In the genomic region with DNA sequence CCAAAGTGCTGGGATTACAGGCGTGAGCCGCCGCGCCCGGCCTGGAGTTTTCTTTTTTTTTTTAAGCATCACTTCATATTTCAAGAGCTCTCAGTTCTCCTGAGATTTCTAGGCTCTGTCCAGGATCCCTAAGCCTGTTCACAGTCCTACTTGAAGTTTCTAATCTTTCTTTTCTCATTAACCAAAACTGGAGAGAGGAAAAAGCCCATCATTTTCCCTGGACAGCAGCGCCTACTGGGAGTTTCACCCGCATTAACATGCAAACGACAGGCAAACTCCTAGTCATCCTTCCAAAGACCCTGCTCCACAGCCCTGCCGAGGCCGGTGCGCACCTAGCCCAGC, we compare ENCODE assay signal across 11 cellular contexts. TPM values are rescaled to one million over a fixed set of nuclear protein-coding genes. Genes with fewer than 3 reads are reported as not detected.
DNase-seq lines count a peak whose midpoint lies in the region; ATAC-seq and TF ChIP-seq lines count a peak whose summit lies in the region.
"Not testable (repeated sequence)": the region's sequence is repeated elsewhere in the genome, so short reads cannot be mapped to it uniquely, and the experiment has no call there.
"Had no signal": no experiment of that assay in that cellular context is flagged by ENCODE, and none has a peak within 500 bp of the region (broad histone marks: within the 10 kb centered on the region; RNA-seq: fewer than 3 reads in every experiment).

No MANE protein-coding gene starts in this region.

- peaks cover 28% of the 10 kb centered on the region for H3K36me3 Mint-ChIP-seq in activated T-cell treated with anti-CD3 and anti-CD28 coated beads, Interleukin-2, amount 50 U/mL, for 24 hours (ENCODE audit: low read depth)

- H3K9ac ChIP-seq in OCI-LY1 (ENCODE audit: low read length) (peak overlapping the region; percentile 97), mucosa of stomach (ENCODE audit: low read length) (peak overlapping the region; percentile 87), skeletal muscle satellite cell (ENCODE audit: low read depth, low read length) (peak overlapping the region; percentile 90)

- not testable (repeated sequence) for H3F3A ChIP-seq in OCI-LY1 (ENCODE audit: insufficient read depth, low read length)

- DNase-seq in GM12864 (ENCODE audit: low read depth); activated T-cell treated with anti-CD3 and anti-CD28 coated beads, Interleukin-2, amount 50 U/mL, for 24 hours; heart right ventricle: not testable (repeated sequence)
- DNase-seq in choroid plexus epithelial cell (ENCODE audit: low read depth) = peak; percentile 25

- H3K9me3 ChIP-seq in OCI-LY1 (ENCODE audit: low read length); heart right ventricle; mucosa of stomach (ENCODE audit: control insufficient read depth, low read length); skeletal muscle satellite cell (replicated peaks; ENCODE audit: low read length): not testable (repeated sequence)

- H3K4me3 Mint-ChIP-seq in activated T-cell treated with anti-CD3 and anti-CD28 coated beads, Interleukin-2, amount 50 U/mL, for 24 hours = peak overlapping the region; percentile 74

- peaks cover 22% of the 10 kb centered on the region for H3K4me1 Mint-ChIP-seq in activated T-cell treated with anti-CD3 and anti-CD28 coated beads, Interleukin-2, amount 50 U/mL, for 24 hours (ENCODE audit: low read depth)

- H3K79me2 ChIP-seq in OCI-LY1 (ENCODE audit: insufficient read depth, low read length) = peaks cover 12% of the 10 kb centered on the region

- not testable (repeated sequence) for H3K27me3 ChIP-seq in OCI-LY1 (ENCODE audit: insufficient read depth, low read length); heart right ventricle; mucosa of stomach (ENCODE audit: control insufficient read depth, insufficient read depth, low read length); skeletal muscle satellite cell (ENCODE audit: control insufficient read depth, insufficient read depth, low read length)

- H3K36me3 ChIP-seq in OCI-LY1 (ENCODE audit: insufficient read depth, low read length) (peaks cover 18% of the 10 kb centered on the region; the same call in 1 of the 2 replicates), heart right ventricle (peaks cover 0 to 23% (median 0%) of the 10 kb centered on the region in 9 donors)
- not testable (repeated sequence) for H3K36me3 ChIP-seq in mucosa of stomach (ENCODE audit: control insufficient read depth, insufficient read depth, low read length); skeletal muscle satellite cell (ENCODE audit: insufficient read depth, low read length)

- ATAC-seq in heart right ventricle = peak in 1 of 8 donors; percentile 2

- H2AFZ ChIP-seq in OCI-LY1 (ENCODE audit: low read length) = not testable (repeated sequence)

- not testable (repeated sequence) for H4K20me1 ChIP-seq in OCI-LY1 (ENCODE audit: insufficient read depth, low read length)

- H3K9me3 Mint-ChIP-seq in activated T-cell treated with anti-CD3 and anti-CD28 coated beads, Interleukin-2, amount 50 U/mL, for 24 hours = not testable (repeated sequence)

- 6 to 16% methylated on average over 11 of the region's 11 CpGs for WGBS in heart right ventricle, 2 donors

- peak overlapping the region; percentile 78 for H3K4me2 ChIP-seq in OCI-LY1 (ENCODE audit: low read length)
- H3K4me2 ChIP-seq in skeletal muscle satellite cell (ENCODE audit: low read length) = peak overlapping the region; percentile 98

- peak overlapping the region; percentile 84 for H3K27ac Mint-ChIP-seq in activated T-cell treated with anti-CD3 and anti-CD28 coated beads, Interleukin-2, amount 50 U/mL, for 24 hours

- H3K27ac ChIP-seq in OCI-LY1 (ENCODE audit: low read depth, low read length, poor library complexity, severe bottlenecking) (peak overlapping the region; percentile 61), heart right ventricle (peak overlapping the region; percentile 84 to 97 (median 93))

- H3K4me1 ChIP-seq in OCI-LY1 (ENCODE audit: insufficient read depth, low read length, severe bottlenecking) (peaks cover 17% of the 10 kb centered on the region), heart right ventricle (peaks cover 2 to 40% (median 28%) of the 10 kb centered on the region in 9 donors)
- H3K4me1 ChIP-seq in mucosa of stomach (ENCODE audit: control insufficient read depth, insufficient read depth, low read length); skeletal muscle satellite cell (ENCODE audit: control insufficient read depth, insufficient read depth, low read length): not testable (repeated sequence)

- not testable (repeated sequence) for H3K27me3 Mint-ChIP-seq in activated T-cell treated with anti-CD3 and anti-CD28 coated beads, Interleukin-2, amount 50 U/mL, for 24 hours

- intact Hi-C loops in heart right ventricle (cut with DNase I) = loop anchor here in 1 of 10 donors (2.0 kb wide), 1 partner anchor 23 kb away; a partner anchor contains a TSS

- peak overlapping the region; percentile 97 for H3K4me3 ChIP-seq in GM12864 (ENCODE audit: low read depth, low read length)
- H3K4me3 ChIP-seq in OCI-LY1 (ENCODE audit: low read depth, low read length, poor library complexity, severe bottlenecking) = peak overlapping the region; percentile 90
- peak overlapping the region; percentile 76 for H3K4me3 ChIP-seq in choroid plexus epithelial cell (ENCODE audit: low read depth, low read length)
- H3K4me3 ChIP-seq in heart right ventricle = peak overlapping the region; percentile 68 to 99 (median 86)
- peak overlapping the region; percentile 78 for H3K4me3 ChIP-seq in mucosa of stomach (ENCODE audit: low read length)
- peak overlapping the region; percentile 98 for H3K4me3 ChIP-seq in skeletal muscle satellite cell (ENCODE audit: low read length)

- TF ChIP-seq CTCF in GM12864 (IDR thresholded peaks at IDR 0.05; ENCODE audit: low read depth, low read length, missing control alignments); OCI-LY1 (IDR thresholded peaks at IDR 0.05; ENCODE audit: low read length); choroid plexus epithelial cell (conservative IDR thresholded peaks at IDR 0.05; ENCODE audit: low read depth, low read length); heart right ventricle (IDR thresholded peaks at IDR 0.05): not testable (repeated sequence)

- H3K9me2 ChIP-seq in OCI-LY1 (ENCODE audit: low read depth, low read length) = not testable (repeated sequence)

RNA-seq across cellular contexts. Expression of a gene that starts 0.6 kb away (rescaled TPM):
- 10 to 100 TPM; 29.1 to 38.5 (median 32.8) TPM for total RNA-seq in heart right ventricle
- 10 to 100 TPM; 29.3 to 34.2 TPM for polyA plus RNA-seq in heart right ventricle
- total RNA-seq in skeletal muscle satellite cell (2012; rRNA removed) = 13.5 and 15.7 TPM in 2 replicates

RNA-seq across cellular contexts. Expression of a gene that starts 16.9 kb away (rescaled TPM):
- total RNA-seq in heart right ventricle = 1 to 10 TPM; 1.1 to 5.5 (median 2.5) TPM
- polyA plus RNA-seq in heart right ventricle = 1 to 10 TPM; 2.9 to 3.4 TPM
- total RNA-seq in skeletal muscle satellite cell (2012; rRNA removed) = 0.22 and 0.25 TPM in 2 replicates

RNA-seq across cellular contexts. Expression of a gene that starts 23.5 kb away (rescaled TPM):
- total RNA-seq in heart right ventricle = 10 to 100 TPM; 66.7 to 95.8 (median 74.5) TPM
- 100 to 1,000 TPM in 1 of 2 donors, 10 to 100 TPM in 1; 59.8 to 272 TPM for polyA plus RNA-seq in heart right ventricle
- total RNA-seq in skeletal muscle satellite cell (2012; rRNA removed) = 170 and 204 TPM in 2 replicates

RNA-seq across cellular contexts. Expression of a gene that starts 57.0 kb away (rescaled TPM):
- not detected for total RNA-seq in heart right ventricle
- not detected for polyA plus RNA-seq in heart right ventricle
- total RNA-seq in skeletal muscle satellite cell (2012; rRNA removed) = not detected in 2 replicates
- total RNA-seq: dermis microvascular lymphatic vessel endothelial cell; left cardiac atrium; T-helper 2 cell treated with Interferon-gamma antibody and Interleukin-4, amounts not matched to agents 100 ng/mL and 5 ng/mL, for 36 hours; ureter had no signal
